ENCODE assay signal across 30 cellular contexts in the genomic region with DNA sequence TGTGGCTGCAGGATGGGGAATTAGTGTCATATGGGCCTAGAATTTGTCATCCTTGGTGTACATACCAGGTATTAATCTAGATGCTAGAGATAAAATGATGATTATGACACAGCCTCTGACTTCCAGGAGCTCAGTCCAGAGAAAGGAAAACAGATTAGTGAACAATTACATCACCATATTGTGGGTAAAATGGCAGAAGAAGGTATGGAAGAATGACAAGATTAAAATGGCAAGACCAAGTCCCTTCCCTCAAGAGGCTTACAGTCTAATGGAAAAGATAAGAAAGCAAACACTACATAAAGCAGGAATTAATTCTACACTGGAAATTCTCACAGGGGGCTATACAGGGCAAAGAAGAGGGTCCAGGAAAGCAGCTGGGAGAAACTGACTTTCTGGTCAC. TPM values are rescaled to one million over a fixed set of nuclear protein-coding genes. Genes with fewer than 3 reads are reported as not detected.
"Had no signal": no experiment of that assay in that cellular context is flagged by ENCODE, and none has a peak within 500 bp of the region (broad histone marks: within the 10 kb centered on the region; RNA-seq: fewer than 3 reads in every experiment).

No MANE protein-coding gene starts in this region.

- H3K4me3 Mint-ChIP-seq: dendritic cell treated with granulocyte-macrophage colony-stimulating factor and Interleukin-4, amounts not matched to agents 40 ng/mL and 50 ng/mL, for 4 days; effector memory CD8-positive, alpha-beta T cell; endodermal cell had no signal

- H3K4me1 ChIP-seq: colonic mucosa, gastrocnemius medialis, heart right ventricle, left lung, lower lobe of right lung had no signal

- DNase-seq: colonic mucosa; cortex of kidney; effector CD8-positive, alpha-beta T cell; effector memory CD8-positive, alpha-beta T cell; endodermal cell; erythroblast; esophagus squamous epithelium; foreskin fibroblast; foreskin melanocyte; gastrocnemius medialis; glutamatergic neuron; heart right ventricle; hippocampal formation; left cardiac atrium; left lung; left ventricle myocardium superior; lower lobe of right lung; mesenchymal stem cell; midbrain had no signal

- H3K36me3 ChIP-seq: colonic mucosa, esophagus squamous epithelium, gastrocnemius medialis, heart right ventricle, left lung, lower lobe of right lung had no signal

- H3K9me3 Mint-ChIP-seq: dendritic cell treated with granulocyte-macrophage colony-stimulating factor and Interleukin-4, amounts not matched to agents 40 ng/mL and 50 ng/mL, for 4 days; effector memory CD8-positive, alpha-beta T cell; endodermal cell had no signal

- H3K9me3 ChIP-seq: colonic mucosa, esophagus squamous epithelium, gastrocnemius medialis, heart right ventricle, left lung, lower lobe of right lung had no signal

- H3K4me3 ChIP-seq: colonic mucosa, esophagus squamous epithelium, gastrocnemius medialis, heart right ventricle, left lung, lower lobe of right lung had no signal

- ATAC-seq: effector memory CD8-positive, alpha-beta T cell; esophagus mucosa; gastrocnemius medialis; heart right ventricle; left cardiac atrium; left lung; left ventricle myocardium superior; lower lobe of right lung had no signal

- H3K27ac ChIP-seq: colonic mucosa, epithelial cell of prostate, esophagus squamous epithelium, gastrocnemius medialis, heart right ventricle, left lung, lower lobe of right lung had no signal

- H3K27me3 ChIP-seq: colonic mucosa, esophagus squamous epithelium, left lung had no signal

- H3K27ac Mint-ChIP-seq: dendritic cell treated with granulocyte-macrophage colony-stimulating factor and Interleukin-4, amounts not matched to agents 40 ng/mL and 50 ng/mL, for 4 days; effector memory CD8-positive, alpha-beta T cell; endodermal cell had no signal

RNA-seq across cellular contexts. Expression of gene CLUL1, which starts 34.8 kb away (rescaled TPM):
- total RNA-seq: colonic mucosa, dermis microvascular lymphatic vessel endothelial cell, glomerular endothelial cell, heart right ventricle, left ventricle myocardium superior, lung microvascular endothelial cell, mononuclear cell had no signal
- polyA plus RNA-seq: heart right ventricle had no signal

RNA-seq across cellular contexts. Expression of gene CETN1, which starts 51.4 kb away (rescaled TPM):
- total RNA-seq: colonic mucosa, dermis microvascular lymphatic vessel endothelial cell, endodermal cell, esophagus mucosa, esophagus squamous epithelium, gastrocnemius medialis, glomerular endothelial cell, heart right ventricle, kidney epithelial cell, left cardiac atrium, left lung, left ventricle myocardium superior, lower leg skin, lower lobe of right lung, lung microvascular endothelial cell, mucosa of gallbladder had no signal
- polyA plus RNA-seq: heart right ventricle, keratinocyte had no signal
